28 cellular contexts compared by ENCODE assay signal in genomic region chr3:47433796-47434195, GRCh38. TPM values are rescaled to one million over a fixed set of nuclear protein-coding genes. Genes with fewer than 3 reads are reported as not detected.
A peak's percentile ranks its signal among the peaks of the same experiment; 100 is the strongest.
DNase-seq lines count a peak whose midpoint lies in the region; ATAC-seq, FAIRE-seq and TF ChIP-seq lines count a peak whose summit lies in the region.
"Had no signal": no experiment of that assay in that cellular context is flagged by ENCODE, and none has a peak within 500 bp of the region (broad histone marks: within the 10 kb centered on the region; RNA-seq: fewer than 3 reads in every experiment).

No MANE protein-coding gene starts in this region.

- no peak for TF ChIP-seq POLR2A in spleen (IDR thresholded peaks at IDR 0.05)

- H3K27ac ChIP-seq in kidney (ENCODE audit: low read depth in 2 of 2, low read length in 2 of 2) (peak overlapping the region; percentile 51 to 74), spleen (no peak overlapping the region)
- H3K27ac ChIP-seq: heart left ventricle, left ventricle myocardium inferior, tibial artery had no signal

- H3K36me3 ChIP-seq in kidney (ENCODE audit: control insufficient read depth in 1 of 2, insufficient read depth in 2 of 2, low read length in 2 of 2) (peaks cover 12 to 13% of the 10 kb centered on the region in 2 donors), spleen (peaks cover 0 to 96% (median 45%) of the 10 kb centered on the region in 6 donors)

- intact Hi-C loops in kidney (cut with DNase I) (no loop called here), spleen (cut with DNase I; ENCODE audit: low total_unique reads) (no loop called here)

- H3K9me3 ChIP-seq in kidney (ENCODE audit: control insufficient read depth in 1 of 2, low read length in 2 of 2) (no peaks in the 10 kb centered on the region), spleen (no peaks in the 10 kb centered on the region)
- H3K9me3 ChIP-seq: heart left ventricle, left ventricle myocardium inferior, tibial artery had no signal

- H3K4me3 ChIP-seq in kidney (ENCODE audit: low read length in 2 of 2) (no peak overlapping the region), spleen (no peak overlapping the region)
- H3K4me3 ChIP-seq: heart left ventricle, left ventricle myocardium inferior, tibial artery had no signal

- peaks cover 10 to 11% of the 10 kb centered on the region in 2 donors for H3K4me1 ChIP-seq in kidney (ENCODE audit: control insufficient read depth in 1 of 2, insufficient read depth in 1 of 2, low read depth in 1 of 2, low read length in 2 of 2)
- no peaks in the 10 kb centered on the region for H3K4me1 ChIP-seq in spleen
- H3K4me1 ChIP-seq: heart left ventricle, tibial artery had no signal

- CTCF ChIA-PET in activated CD8-positive, alpha-beta memory T cell treated with anti-CD3 and anti-CD28 coated beads, Interleukin-2, amount 10 ng/mL, durations not matched to agents 7 days and 5 days (lab: Charles Lee), result interaction anchor here (2.2 kb wide), 1 partner anchor 12 kb away, joined by 8 read pairs; no protein-coding TSS in a partner anchor

- H3K36me3 Mint-ChIP-seq in activated CD8-positive, alpha-beta memory T cell treated with anti-CD3 and anti-CD28 coated beads, Interleukin-2, amount 10 ng/mL, durations not matched to agents 7 days and 5 days, result peaks cover 25% of the 10 kb centered on the region
- H3K36me3 Mint-ChIP-seq in T-helper 2 cell treated with Interferon-gamma antibody and Interleukin-4, amounts not matched to agents 5 μg/mL and 100 μg/mL, for 36 hours (ENCODE audit: low read depth), result peaks cover 24% of the 10 kb centered on the region

- no peak for ATAC-seq in activated CD8-positive, alpha-beta memory T cell treated with anti-CD3 and anti-CD28 coated beads, Interleukin-2, amount 10 ng/mL, durations not matched to agents 7 days and 5 days
- no peak for ATAC-seq in HG03442 (IDR thresholded peaks at IDR 0.05; ENCODE audit: unreplicated experiment)
- ATAC-seq: activated naive CD8-positive, alpha-beta T cell treated with anti-CD3 and anti-CD28 coated beads, Interleukin-2, amount 50 U/mL, for 24 hours; heart left ventricle had no signal

- H3K27ac Mint-ChIP-seq in activated CD8-positive, alpha-beta memory T cell treated with anti-CD3 and anti-CD28 coated beads, Interleukin-2, amount 10 ng/mL, durations not matched to agents 7 days and 5 days, result peak overlapping the region; percentile 61
- H3K27ac Mint-ChIP-seq in T-helper 2 cell treated with Interferon-gamma antibody and Interleukin-4, amounts not matched to agents 5 μg/mL and 100 μg/mL, for 36 hours, result peak overlapping the region; percentile 18
- H3K27ac Mint-ChIP-seq: activated naive CD8-positive, alpha-beta T cell treated with anti-CD3 and anti-CD28 coated beads, Interleukin-2, amount 50 U/mL, for 24 hours; activated T-helper 2 cell treated with anti-CD3 and anti-CD28 coated beads, Interferon-gamma antibody, Interleukin-2, Interleukin-4, amounts not matched to agents 10 μg/mL and 5 μg/mL and 100 μg/mL, durations not matched to agents 14 hours and 24 hours and 36 hours; B cell; progenitor cell of endocrine pancreas; stimulated activated naive CD8-positive, alpha-beta T cell treated with anti-CD3 and anti-CD28 coated beads, Interleukin-15, Interleukin-2, amounts not matched to agents 100 ng/mL and 50 ng/mL, for 24 hours had no signal

- H3K9me3 Mint-ChIP-seq in activated CD8-positive, alpha-beta memory T cell treated with anti-CD3 and anti-CD28 coated beads, Interleukin-2, amount 10 ng/mL, durations not matched to agents 7 days and 5 days (ENCODE audit: low read depth), result no peaks in the 10 kb centered on the region
- H3K9me3 Mint-ChIP-seq in T-helper 2 cell treated with Interferon-gamma antibody and Interleukin-4, amounts not matched to agents 5 μg/mL and 100 μg/mL, for 36 hours, result no peaks in the 10 kb centered on the region
- H3K9me3 Mint-ChIP-seq: activated naive CD8-positive, alpha-beta T cell treated with anti-CD3 and anti-CD28 coated beads, Interleukin-2, amount 50 U/mL, for 24 hours; activated T-helper 2 cell treated with anti-CD3 and anti-CD28 coated beads, Interferon-gamma antibody, Interleukin-2, Interleukin-4, amounts not matched to agents 10 μg/mL and 5 μg/mL and 100 μg/mL, durations not matched to agents 14 hours and 24 hours and 36 hours; stimulated activated naive CD8-positive, alpha-beta T cell treated with anti-CD3 and anti-CD28 coated beads, Interleukin-15, Interleukin-2, amounts not matched to agents 100 ng/mL and 50 ng/mL, for 24 hours had no signal

- H3K27me3 ChIP-seq in spleen (replicated peaks in 1 of 7), result no peaks in the 10 kb centered on the region
- H3K27me3 ChIP-seq: heart left ventricle, tibial artery had no signal

- 92 to 96% (median 94%) methylated on average over 3 of the region's 3 CpGs for WGBS in spleen, 5 donors

- TF ChIP-seq CTCF in kidney (IDR thresholded peaks at IDR 0.05; ENCODE audit: borderline replicate concordance, extremely low read depth, insufficient read depth) (no peak), spleen (IDR thresholded peaks at IDR 0.05 in 8 of 11, conservative IDR thresholded peaks at IDR 0.05 in 3 of 11) (no peak)

- no peak for FAIRE-seq in kidney (lab: Jason Lieb, UNC)
- FAIRE-seq: A204.1, endometrium, H1, RCC 7860 had no signal

- H3K4me3 Mint-ChIP-seq in activated CD8-positive, alpha-beta memory T cell treated with anti-CD3 and anti-CD28 coated beads, Interleukin-2, amount 10 ng/mL, durations not matched to agents 7 days and 5 days, result no peak overlapping the region
- H3K4me3 Mint-ChIP-seq in T-helper 2 cell treated with Interferon-gamma antibody and Interleukin-4, amounts not matched to agents 5 μg/mL and 100 μg/mL, for 36 hours, result no peak overlapping the region
- H3K4me3 Mint-ChIP-seq: activated naive CD8-positive, alpha-beta T cell treated with anti-CD3 and anti-CD28 coated beads, Interleukin-2, amount 50 U/mL, for 24 hours; B cell; neural crest cell; stimulated activated naive CD8-positive, alpha-beta T cell treated with anti-CD3 and anti-CD28 coated beads, Interleukin-15, Interleukin-2, amounts not matched to agents 100 ng/mL and 50 ng/mL, for 24 hours had no signal

- no peak for DNase-seq in activated CD8-positive, alpha-beta memory T cell treated with anti-CD3 and anti-CD28 coated beads, Interleukin-2, amount 10 ng/mL, durations not matched to agents 7 days and 5 days
- DNase-seq in activated CD8-positive, alpha-beta memory T cell treated with anti-CD3 and anti-CD28 coated beads for 24 hours, result no peak
- no peak for DNase-seq in T-helper 2 cell treated with Interferon-gamma antibody and Interleukin-4, amounts not matched to agents 5 μg/mL and 100 μg/mL, for 36 hours (ENCODE audit: low spot score)
- no peak for DNase-seq in kidney
- peak; percentile 13 for DNase-seq in spleen
- DNase-seq in NCI-H1092 (lab: John Stamatoyannopoulos, UW), result no peak
- DNase-seq in NCI-H1048 (lab: John Stamatoyannopoulos, UW), result no peak
- DNase-seq: activated CD4-positive, alpha-beta T cell treated with anti-CD3 and anti-CD28 coated beads for 4 hours; activated naive CD8-positive, alpha-beta T cell treated with anti-CD3 and anti-CD28 coated beads, Interleukin-2, amount 50 U/mL, for 24 hours; EL; heart left ventricle; left ventricle myocardium inferior; midbrain; NCI-H1417 treated with DMSO at 0.1 percent for 48 hours; NCI-H510A; NK-92 treated with Interleukin-12 subunit alpha and Interleukin-12 subunit beta, amount 100 ng/mL, for 24 hours; stimulated activated CD4-positive, alpha-beta T cell treated with anti-CD3 and anti-CD28 coated beads, Interleukin-4, amount 100 ng/mL, for 24 hours had no signal

- H3K27me3 Mint-ChIP-seq in activated CD8-positive, alpha-beta memory T cell treated with anti-CD3 and anti-CD28 coated beads, Interleukin-2, amount 10 ng/mL, durations not matched to agents 7 days and 5 days, result no peaks in the 10 kb centered on the region
- H3K27me3 Mint-ChIP-seq in T-helper 2 cell treated with Interferon-gamma antibody and Interleukin-4, amounts not matched to agents 5 μg/mL and 100 μg/mL, for 36 hours (ENCODE audit: low read depth), result no peaks in the 10 kb centered on the region
- H3K27me3 Mint-ChIP-seq: activated naive CD8-positive, alpha-beta T cell treated with anti-CD3 and anti-CD28 coated beads, Interleukin-2, amount 50 U/mL, for 24 hours; B cell; progenitor cell of endocrine pancreas; stimulated activated naive CD8-positive, alpha-beta T cell treated with anti-CD3 and anti-CD28 coated beads, Interleukin-15, Interleukin-2, amounts not matched to agents 100 ng/mL and 50 ng/mL, for 24 hours had no signal

- peaks cover 10% of the 10 kb centered on the region for H3K4me1 Mint-ChIP-seq in activated CD8-positive, alpha-beta memory T cell treated with anti-CD3 and anti-CD28 coated beads, Interleukin-2, amount 10 ng/mL, durations not matched to agents 7 days and 5 days
- H3K4me1 Mint-ChIP-seq in T-helper 2 cell treated with Interferon-gamma antibody and Interleukin-4, amounts not matched to agents 5 μg/mL and 100 μg/mL, for 36 hours (ENCODE audit: low read depth), result peaks cover 5% of the 10 kb centered on the region
- H3K4me1 Mint-ChIP-seq: B cell had no signal

- H3K9ac ChIP-seq in kidney (ENCODE audit: low read length in 2 of 2), result no peak overlapping the region

RNA-seq across cellular contexts. Expression of gene SCAP, which starts 41.9 kb away (rescaled TPM):
- total RNA-seq in activated CD8-positive, alpha-beta memory T cell treated with anti-CD3 and anti-CD28 coated beads, Interleukin-2, amount 10 ng/mL, durations not matched to agents 7 days and 5 days, result 10 to 100 TPM; 65.5 to 69.2 TPM
- 85.1 TPM for total RNA-seq in kidney
- polyA plus RNA-seq in kidney (ENCODE audit: insufficient read depth, low read depth, low replicate concordance), result 47.3 TPM
- 100 to 1,000 TPM in 3 of 7 donors, 10 to 100 TPM in 4; 70.9 to 116 (median 97.8) TPM for total RNA-seq in spleen
- 10 to 100 TPM; 17.8 to 45.1 (median 29.4) TPM for polyA plus RNA-seq in spleen

RNA-seq across cellular contexts. Expression of gene PTPN23, which starts 53.0 kb away (rescaled TPM):
- 10 to 100 TPM; 27.0 to 32.9 TPM for total RNA-seq in activated CD8-positive, alpha-beta memory T cell treated with anti-CD3 and anti-CD28 coated beads, Interleukin-2, amount 10 ng/mL, durations not matched to agents 7 days and 5 days
- total RNA-seq in kidney (48.5 TPM), spleen (100 to 1,000 TPM in 1 of 7 donors, 10 to 100 TPM in 6; 27.8 to 195 (median 49.8) TPM)
- polyA plus RNA-seq in kidney (ENCODE audit: insufficient read depth, low read depth, low replicate concordance) (12.6 TPM), spleen (10 to 100 TPM in 1 of 3 donors, 1 to 10 TPM in 2; 5.0 to 19.1 (median 8.0) TPM)

Comparison
In these comparisons a context has a peak if more than half of its experiments do, and no peak if none do; other contexts are left out.
1. H3K27ac ChIP-seq: peak in kidney (2 of 2); none in spleen (0 of 8).